ENCODE assay signal across 19 cellular contexts in genomic region chr12:121048442-121048841, GRCh38. TPM values are rescaled to one million over a fixed set of nuclear protein-coding genes. Genes with fewer than 3 reads are reported as not detected.
DNase-seq lines count a peak whose midpoint lies in the region; ATAC-seq and TF ChIP-seq lines count a peak whose summit lies in the region.
"Had no signal": no experiment of that assay in that cellular context is flagged by ENCODE, and none has a peak within 500 bp of the region (broad histone marks: within the 10 kb centered on the region; RNA-seq: fewer than 3 reads in every experiment).

No MANE protein-coding gene starts in this region.

- H3K27ac Mint-ChIP-seq in T-helper 1 cell treated with Interleukin-12 subunit alpha and Interleukin-12 subunit beta and Interleukin-4 antibody, amounts not matched to agents 30 μg/mL and 1 μg/mL, for 36 hours = peak overlapping the region; percentile 72
- H3K27ac Mint-ChIP-seq in activated CD4-positive, alpha-beta memory T cell treated with anti-CD3 and anti-CD28 coated beads for 36 hours = peak overlapping the region; percentile 20
- H3K27ac Mint-ChIP-seq in effector memory CD8-positive, alpha-beta T cell = peak overlapping the region in 1 of 2 donors; percentile 11

- DNase-seq in T-helper 1 cell = no peak
- peak; percentile 54 for DNase-seq in BE2C
- DNase-seq in activated CD4-positive, alpha-beta memory T cell treated with anti-CD3 and anti-CD28 coated beads for 36 hours = no peak
- no peak for DNase-seq in effector memory CD8-positive, alpha-beta T cell
- DNase-seq in EL = no peak
- no peak for DNase-seq in DMS153 (lab: John Stamatoyannopoulos, UW)
- DNase-seq: activated CD4-positive, alpha-beta T cell treated with anti-CD3 and anti-CD28 coated beads, Interleukin-2, amount 50 U/mL, for 4 hours; aorta; central memory CD4-positive, alpha-beta T cell; hippocampal formation; islet precursor cell; lower lobe of right lung; NCI-H2029 treated with DMSO at 0.1 percent for 48 hours; NCI-H524 had no signal

- H3K36me3 Mint-ChIP-seq in T-helper 1 cell treated with Interleukin-12 subunit alpha and Interleukin-12 subunit beta and Interleukin-4 antibody, amounts not matched to agents 30 μg/mL and 1 μg/mL, for 36 hours (ENCODE audit: low read depth) = peaks cover 1% of the 10 kb centered on the region
- H3K36me3 Mint-ChIP-seq in activated CD4-positive, alpha-beta memory T cell treated with anti-CD3 and anti-CD28 coated beads for 36 hours = no peaks in the 10 kb centered on the region
- no peaks in the 10 kb centered on the region for H3K36me3 Mint-ChIP-seq in effector memory CD8-positive, alpha-beta T cell (ENCODE audit: insufficient read depth)

- peak overlapping the region; percentile 73 for H3K4me3 Mint-ChIP-seq in T-helper 1 cell treated with Interleukin-12 subunit alpha and Interleukin-12 subunit beta and Interleukin-4 antibody, amounts not matched to agents 30 μg/mL and 1 μg/mL, for 36 hours
- H3K4me3 Mint-ChIP-seq in activated CD4-positive, alpha-beta memory T cell treated with anti-CD3 and anti-CD28 coated beads for 36 hours = peak overlapping the region; percentile 59
- H3K4me3 Mint-ChIP-seq in effector memory CD8-positive, alpha-beta T cell = peak overlapping the region; percentile 55 to 70

- peaks cover 2% of the 10 kb centered on the region; the same call in 1 of the 2 replicates for H3K4me1 ChIP-seq in BE2C
- H3K4me1 ChIP-seq: lower lobe of right lung had no signal

- H3K36me3 ChIP-seq in BE2C = no peaks in the 10 kb centered on the region
- H3K36me3 ChIP-seq: lower lobe of right lung, thoracic aorta had no signal

- peak; percentile 24 for ATAC-seq in effector memory CD8-positive, alpha-beta T cell (replicated peaks)
- no peak for ATAC-seq in GM21515 (IDR thresholded peaks at IDR 0.05; ENCODE audit: unreplicated experiment)
- ATAC-seq: lower lobe of right lung, sciatic nerve had no signal

- POLR2A ChIA-PET in activated CD4-positive, alpha-beta memory T cell treated with anti-CD3 and anti-CD28 coated beads for 36 hours (lab: Charles Lee) = interaction anchor here (1.3 kb wide), 1 partner anchor 12 kb away, joined by 3 read pairs; no protein-coding TSS in a partner anchor

- intact Hi-C loops in activated CD4-positive, alpha-beta memory T cell treated with anti-CD3 and anti-CD28 coated beads for 36 hours (cut with micrococcal nuclease) = no loop called here

- H3K27me3 ChIP-seq in BE2C = no peaks in the 10 kb centered on the region

- CTCF ChIA-PET in activated CD4-positive, alpha-beta memory T cell treated with anti-CD3 and anti-CD28 coated beads for 36 hours (lab: Charles Lee) = interaction anchor here (2.0 kb wide), 1 partner anchor 12 kb away, joined by 10 read pairs; no protein-coding TSS in a partner anchor

- H3K27me3 Mint-ChIP-seq in T-helper 1 cell treated with Interleukin-12 subunit alpha and Interleukin-12 subunit beta and Interleukin-4 antibody, amounts not matched to agents 30 μg/mL and 1 μg/mL, for 36 hours (ENCODE audit: low read depth) = peaks cover 33% of the 10 kb centered on the region
- peaks cover 7% of the 10 kb centered on the region for H3K27me3 Mint-ChIP-seq in activated CD4-positive, alpha-beta memory T cell treated with anti-CD3 and anti-CD28 coated beads for 36 hours
- H3K27me3 Mint-ChIP-seq in effector memory CD8-positive, alpha-beta T cell = no peaks in the 10 kb centered on the region

- no peaks in the 10 kb centered on the region for H3K9me3 Mint-ChIP-seq in T-helper 1 cell treated with Interleukin-12 subunit alpha and Interleukin-12 subunit beta and Interleukin-4 antibody, amounts not matched to agents 30 μg/mL and 1 μg/mL, for 36 hours
- H3K9me3 Mint-ChIP-seq in activated CD4-positive, alpha-beta memory T cell treated with anti-CD3 and anti-CD28 coated beads for 36 hours = no peaks in the 10 kb centered on the region
- H3K9me3 Mint-ChIP-seq in effector memory CD8-positive, alpha-beta T cell = no peaks in the 10 kb centered on the region

- no peak for TF ChIP-seq CTCF in BE2C (IDR thresholded peaks at IDR 0.05; ENCODE audit: low read depth, low read length)

- H3K9me3 ChIP-seq in BE2C = no peaks in the 10 kb centered on the region; the same call in 1 of the 2 replicates
- H3K9me3 ChIP-seq: lower lobe of right lung, thoracic aorta had no signal

- peak overlapping the region; percentile 4; the same call in 1 of the 2 replicates for H3K4me3 ChIP-seq in BE2C (ENCODE audit: low read depth, low read length)
- H3K4me3 ChIP-seq: lower lobe of right lung, thoracic aorta had no signal

- H3K4me1 Mint-ChIP-seq in T-helper 1 cell treated with Interleukin-12 subunit alpha and Interleukin-12 subunit beta and Interleukin-4 antibody, amounts not matched to agents 30 μg/mL and 1 μg/mL, for 36 hours (ENCODE audit: low read depth) = peaks cover 5% of the 10 kb centered on the region
- H3K4me1 Mint-ChIP-seq in activated CD4-positive, alpha-beta memory T cell treated with anti-CD3 and anti-CD28 coated beads for 36 hours (ENCODE audit: low read depth) = peaks cover 4% of the 10 kb centered on the region
- peaks cover 2% of the 10 kb centered on the region in 2 donors for H3K4me1 Mint-ChIP-seq in effector memory CD8-positive, alpha-beta T cell (ENCODE audit: low read depth in 2 of 2)

RNA-seq across cellular contexts. Expression of gene OASL, which starts 9.4 kb away (rescaled TPM):
- not detected for polyA plus RNA-seq in BE2C (2012; ENCODE audit: insufficient read depth, insufficient read length, low read depth)
- 10 to 100 TPM; 21.9 to 26.5 TPM for total RNA-seq in activated CD4-positive, alpha-beta memory T cell treated with anti-CD3 and anti-CD28 coated beads for 36 hours
- total RNA-seq: G401 had no signal

RNA-seq across cellular contexts. Expression of gene C12orf43, which starts 32.2 kb away (rescaled TPM):
- 31.0 TPM for polyA plus RNA-seq in BE2C (2012; ENCODE audit: insufficient read depth, insufficient read length, low read depth)
- total RNA-seq in activated CD4-positive, alpha-beta memory T cell treated with anti-CD3 and anti-CD28 coated beads for 36 hours = 10 to 100 TPM; 19.4 to 19.6 TPM
